ENCODE assay signal across 9 cellular contexts in genomic region chr1:22428672-22429071, GRCh38. TPM values are rescaled to one million over a fixed set of nuclear protein-coding genes. Genes with fewer than 3 reads are reported as not detected.
DNase-seq lines count a peak whose midpoint lies in the region; ATAC-seq and TF ChIP-seq lines count a peak whose summit lies in the region.
"Had no signal": no experiment of that assay in that cellular context is flagged by ENCODE, and none has a peak within 500 bp of the region (broad histone marks: within the 10 kb centered on the region; RNA-seq: fewer than 3 reads in every experiment).

No MANE protein-coding gene starts in this region.

- H3K27me3 Mint-ChIP-seq in activated CD4-positive, alpha-beta T cell treated with anti-CD3 and anti-CD28 coated beads, Interleukin-2, amount 10 ng/mL, durations not matched to agents 7 days and 5 days: peaks cover 4% of the 10 kb centered on the region

- CTCF ChIA-PET in activated CD4-positive, alpha-beta T cell treated with anti-CD3 and anti-CD28 coated beads, Interleukin-2, amount 10 ng/mL, durations not matched to agents 7 days and 5 days (lab: Charles Lee): interaction anchor here (0.6 to 3.1 kb wide), 2 partner anchors 12 to 508 kb away, joined by 3 to 12 read pairs; no protein-coding TSS in a partner anchor

- H3K27ac ChIP-seq in gastrocnemius medialis: no peak overlapping the region
- H3K27ac ChIP-seq: BLaER1 had no signal

- TF ChIP-seq POLR2A in gastrocnemius medialis (IDR thresholded peaks at IDR 0.05): no peak

- H3K9me3 ChIP-seq in gastrocnemius medialis: no peaks in the 10 kb centered on the region
- H3K9me3 ChIP-seq: BLaER1 had no signal

- peak overlapping the region; percentile 73 for H3K4me3 Mint-ChIP-seq in activated CD4-positive, alpha-beta T cell treated with anti-CD3 and anti-CD28 coated beads, Interleukin-2, amount 10 ng/mL, durations not matched to agents 7 days and 5 days

- POLR2A ChIA-PET in activated CD4-positive, alpha-beta T cell treated with anti-CD3 and anti-CD28 coated beads, Interleukin-2, amount 10 ng/mL, durations not matched to agents 7 days and 5 days (lab: Charles Lee): no interaction called here

- DNase-seq in DMS153 (lab: John Stamatoyannopoulos, UW): peak; percentile 12
- no peak for DNase-seq in DMS153 treated with DMSO at 0.1 percent for 48 hours (lab: John Stamatoyannopoulos, UW; ENCODE audit: unreplicated experiment)
- DNase-seq in M059J (ENCODE audit: low read depth): peak; percentile 26
- DNase-seq in activated CD4-positive, alpha-beta T cell treated with anti-CD3 and anti-CD28 coated beads, Interleukin-2, amount 10 ng/mL, durations not matched to agents 7 days and 5 days: peak; percentile 59
- no peak for DNase-seq in Right ventricle myocardium superior
- no peak for DNase-seq in gastrocnemius medialis

- H3K36me3 ChIP-seq in gastrocnemius medialis: no peaks in the 10 kb centered on the region
- H3K36me3 ChIP-seq: BLaER1 had no signal

- H3K27ac Mint-ChIP-seq in activated CD4-positive, alpha-beta T cell treated with anti-CD3 and anti-CD28 coated beads, Interleukin-2, amount 10 ng/mL, durations not matched to agents 7 days and 5 days: peak overlapping the region; percentile 37

- H3K27me3 ChIP-seq in gastrocnemius medialis: no peaks in the 10 kb centered on the region
- H3K27me3 ChIP-seq: BLaER1 had no signal

- ATAC-seq in Right ventricle myocardium superior (ENCODE audit: poor library complexity): peak; percentile 81
- ATAC-seq in gastrocnemius medialis: peak; percentile 80 to 93
- no peak for ATAC-seq in HG03039 (IDR thresholded peaks at IDR 0.05; ENCODE audit: unreplicated experiment)
- no peak for ATAC-seq in GM19328 (IDR thresholded peaks at IDR 0.05; ENCODE audit: unreplicated experiment)

- peaks cover 3% of the 10 kb centered on the region for H3K4me1 Mint-ChIP-seq in activated CD4-positive, alpha-beta T cell treated with anti-CD3 and anti-CD28 coated beads, Interleukin-2, amount 10 ng/mL, durations not matched to agents 7 days and 5 days

- H3K4me1 ChIP-seq in gastrocnemius medialis: no peaks in the 10 kb centered on the region
- H3K4me1 ChIP-seq: BLaER1 had no signal

- H3K4me3 ChIP-seq in gastrocnemius medialis: peak overlapping the region; percentile 36 to 52 (median 42)
- H3K4me3 ChIP-seq: BLaER1 had no signal

- H3K9me3 Mint-ChIP-seq in activated CD4-positive, alpha-beta T cell treated with anti-CD3 and anti-CD28 coated beads, Interleukin-2, amount 10 ng/mL, durations not matched to agents 7 days and 5 days: no peaks in the 10 kb centered on the region

- intact Hi-C loops in Right ventricle myocardium superior (cut with DNase I) (no loop called here), gastrocnemius medialis (cut with DNase I; ENCODE audit: low total_unique reads) (no loop called here)

- TF ChIP-seq CTCF in gastrocnemius medialis (IDR thresholded peaks at IDR 0.05 in 4 of 5, conservative IDR thresholded peaks at IDR 0.05 in 1 of 5): no peak

- H3K36me3 Mint-ChIP-seq in activated CD4-positive, alpha-beta T cell treated with anti-CD3 and anti-CD28 coated beads, Interleukin-2, amount 10 ng/mL, durations not matched to agents 7 days and 5 days (ENCODE audit: low read depth): no peaks in the 10 kb centered on the region

- in situ Hi-C loops in gastrocnemius medialis (cut with MboI; ENCODE audit: low sequenced_read_pairs in 4 of 4): no loop called here

RNA-seq across cellular contexts. Expression of gene ZBTB40, which starts 23.0 kb away (rescaled TPM):
- 4.1 and 11.8 TPM in 2 replicates for total RNA-seq in M059J (2014; rRNA removed; shearing (Covaris generic))
- 10 to 100 TPM; 18.5 to 19.0 TPM for total RNA-seq in activated CD4-positive, alpha-beta T cell treated with anti-CD3 and anti-CD28 coated beads, Interleukin-2, amount 10 ng/mL, durations not matched to agents 7 days and 5 days
- 15.0 TPM for total RNA-seq in Right ventricle myocardium superior
- total RNA-seq in gastrocnemius medialis: 10 to 100 TPM; 12.0 to 17.3 (median 12.5) TPM

Comparison
In these comparisons a context has a peak if more than half of its experiments do, and no peak if none do; other contexts are left out.
1. DNase-seq: peak in DMS153 (single experiment), M059J (single experiment) and activated CD4-positive, alpha-beta T cell treated with anti-CD3 and anti-CD28 coated beads, Interleukin-2, amount 10 ng/mL, durations not matched to agents 7 days and 5 days (single experiment); none in DMS153 treated with DMSO at 0.1 percent for 48 hours (single experiment), Right ventricle myocardium superior (single experiment) and gastrocnemius medialis (0 of 2).
2. ATAC-seq: peak in Right ventricle myocardium superior (single experiment) and gastrocnemius medialis (2 of 2); none in HG03039 (single experiment) and GM19328 (single experiment).